ENCODE assay signal across 33 cellular contexts in the genomic region with DNA sequence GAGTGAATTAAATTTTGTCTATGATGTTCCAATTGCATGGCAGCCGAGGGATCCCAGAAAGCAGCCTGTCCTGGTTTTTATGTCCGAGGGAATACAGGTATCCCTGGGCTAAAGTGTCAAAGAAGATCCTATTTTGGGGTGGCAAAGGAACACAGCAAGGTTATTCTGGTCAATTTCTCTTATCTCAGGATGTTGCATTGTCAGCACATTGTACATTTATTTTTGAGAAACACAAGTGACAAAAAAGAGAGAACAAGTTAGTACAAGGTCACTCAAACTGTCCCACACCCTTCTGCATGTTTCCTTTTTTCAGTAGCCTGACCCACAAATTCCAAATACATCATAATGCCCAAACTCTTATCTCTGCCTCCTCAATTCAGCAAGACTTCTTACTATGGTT. TPM values are rescaled to one million over a fixed set of nuclear protein-coding genes. Genes with fewer than 3 reads are reported as not detected.
"Had no signal": no experiment of that assay in that cellular context is flagged by ENCODE, and none has a peak within 500 bp of the region (broad histone marks: within the 10 kb centered on the region; RNA-seq: fewer than 3 reads in every experiment).

No MANE protein-coding gene starts in this region.

- H3K4me1 ChIP-seq: breast epithelium, SJCRH30 had no signal

- H3K4me2 ChIP-seq: KMS-11 had no signal

- H3K27me3 Mint-ChIP-seq: activated B cell treated with CpG ODN at 0.5 μM for 24 hours; activated CD4-positive, alpha-beta memory T cell treated with anti-CD3 and anti-CD28 coated beads for 36 hours; activated naive CD4-positive, alpha-beta T cell treated with anti-CD3 and anti-CD28 coated beads, Interleukin-2, amount 10 ng/mL, durations not matched to agents 7 days and 5 days; activated naive CD8-positive, alpha-beta T cell; activated naive CD8-positive, alpha-beta T cell treated with anti-CD3 and anti-CD28 coated beads, Interleukin-2, amount 50 U/mL, for 24 hours had no signal

- H3K9me3 ChIP-seq: breast epithelium, SJCRH30 had no signal

- H3K4me1 Mint-ChIP-seq: activated B cell treated with CpG ODN at 0.5 μM for 24 hours; activated naive CD4-positive, alpha-beta T cell treated with anti-CD3 and anti-CD28 coated beads, Interleukin-2, amount 10 ng/mL, durations not matched to agents 7 days and 5 days; activated naive CD8-positive, alpha-beta T cell treated with anti-CD3 and anti-CD28 coated beads, Interleukin-2, amount 50 U/mL, for 24 hours had no signal

- H3K36me3 ChIP-seq: breast epithelium, SJCRH30 had no signal

- DNase-seq: activated B cell treated with CpG ODN at 0.5 μM for 24 hours; activated CD4-positive, alpha-beta memory T cell treated with anti-CD3 and anti-CD28 coated beads for 36 hours; activated CD4-positive, alpha-beta T cell treated with anti-CD3 and anti-CD28 coated beads for 4 hours; activated CD4-positive, alpha-beta T cell treated with anti-CD3 and anti-CD28 coated beads, Interleukin-2, amount 50 U/mL, for 1 hour; activated CD4-positive, CD25-positive, alpha-beta regulatory T cell treated with anti-CD3 and anti-CD28 coated beads, Interleukin-2, amount 50 U/mL, for 72 hours; activated CD8-positive, alpha-beta memory T cell treated with anti-CD3 and anti-CD28 coated beads, Interleukin-2, amount 50 U/mL, for 4 hours; activated effector memory CD4-positive, alpha-beta T cell treated with Interleukin-2 at 50 U/mL for 16 hours; activated naive CD4-positive, alpha-beta T cell treated with anti-CD3 and anti-CD28 coated beads, Interleukin-2, amount 10 ng/mL, durations not matched to agents 7 days and 5 days; activated naive CD8-positive, alpha-beta T cell treated with anti-CD3 and anti-CD28 coated beads, Interleukin-2, amount 50 U/mL, for 24 hours; activated T-cell treated with anti-CD3 and anti-CD28 coated beads for 4 hours; activated T-cell treated with anti-CD3 and anti-CD28 coated beads, Interleukin-2, amount 50 U/mL, for 4 hours; aorta; cerebellar nuclear complex; NCI-H1092 treated with DMSO at 0.1 percent for 48 hours; NCI-H1417; NCI-H146; NCI-H187; NCI-H2029 treated with DMSO at 0.1 percent for 48 hours; NCI-H2107; NCI-H2171; NCI-H510A; NCI-H526; NCI-H748 treated with DMSO at 0.1 percent for 48 hours; SHP77; SJCRH30; T1000 had no signal

- H3K27ac Mint-ChIP-seq: activated B cell treated with CpG ODN at 0.5 μM for 24 hours; activated CD4-positive, alpha-beta memory T cell treated with anti-CD3 and anti-CD28 coated beads for 36 hours; activated naive CD4-positive, alpha-beta T cell treated with anti-CD3 and anti-CD28 coated beads, Interleukin-2, amount 10 ng/mL, durations not matched to agents 7 days and 5 days; activated naive CD8-positive, alpha-beta T cell; activated naive CD8-positive, alpha-beta T cell treated with anti-CD3 and anti-CD28 coated beads, Interleukin-2, amount 50 U/mL, for 24 hours; activated T-helper 1 cell treated with anti-CD3 and anti-CD28 coated beads, Interleukin-12 subunit alpha, Interleukin-12 subunit beta, Interleukin-2, Interleukin-4 antibody, amounts not matched to agents 30 ng/mL and 10 ng/mL and 1 ng/mL, durations not matched to agents 14 hours and 24 hours and 36 hours had no signal

- ATAC-seq: activated naive CD8-positive, alpha-beta T cell treated with anti-CD3 and anti-CD28 coated beads, Interleukin-2, amount 50 U/mL, for 24 hours; activated T-cell treated with anti-CD3 and anti-CD28 coated beads, Interleukin-2, amount 50 U/mL, for 4 hours had no signal

- H3K4me3 Mint-ChIP-seq: activated B cell treated with CpG ODN at 0.5 μM for 24 hours; activated CD4-positive, alpha-beta memory T cell treated with anti-CD3 and anti-CD28 coated beads for 36 hours; activated naive CD4-positive, alpha-beta T cell treated with anti-CD3 and anti-CD28 coated beads, Interleukin-2, amount 10 ng/mL, durations not matched to agents 7 days and 5 days; activated naive CD8-positive, alpha-beta T cell; activated naive CD8-positive, alpha-beta T cell treated with anti-CD3 and anti-CD28 coated beads, Interleukin-2, amount 50 U/mL, for 24 hours; activated T-cell treated with anti-CD3 and anti-CD28 coated beads, Interleukin-2, amount 50 U/mL, for 4 hours; activated T-helper 1 cell treated with anti-CD3 and anti-CD28 coated beads, Interleukin-12 subunit alpha, Interleukin-12 subunit beta, Interleukin-2, Interleukin-4 antibody, amounts not matched to agents 30 ng/mL and 10 ng/mL and 1 ng/mL, durations not matched to agents 14 hours and 24 hours and 36 hours had no signal

- H3K27ac ChIP-seq: breast epithelium, KMS-11, SJCRH30, SK-N-MC had no signal

- H3K9me3 Mint-ChIP-seq: activated B cell treated with CpG ODN at 0.5 μM for 24 hours; activated CD4-positive, alpha-beta memory T cell treated with anti-CD3 and anti-CD28 coated beads for 36 hours; activated naive CD4-positive, alpha-beta T cell treated with anti-CD3 and anti-CD28 coated beads, Interleukin-2, amount 10 ng/mL, durations not matched to agents 7 days and 5 days; activated T-helper 1 cell treated with anti-CD3 and anti-CD28 coated beads, Interleukin-12 subunit alpha, Interleukin-12 subunit beta, Interleukin-2, Interleukin-4 antibody, amounts not matched to agents 30 ng/mL and 10 ng/mL and 1 ng/mL, durations not matched to agents 14 hours and 24 hours and 36 hours had no signal

- H3K27me3 ChIP-seq: breast epithelium, SJCRH30 had no signal

- H3K4me3 ChIP-seq: breast epithelium, SJCRH30, SK-N-MC had no signal

RNA-seq across cellular contexts. Expression of a gene that starts 17.7 kb away (rescaled TPM):
- total RNA-seq: activated B cell treated with CpG ODN at 0.5 μM for 24 hours; activated T-helper 1 cell treated with anti-CD3 and anti-CD28 coated beads, Interleukin-12 subunit alpha, Interleukin-12 subunit beta, Interleukin-2, Interleukin-4 antibody, amounts not matched to agents 30 ng/mL and 10 ng/mL and 1 ng/mL, durations not matched to agents 14 hours and 24 hours and 36 hours; M059J; RPMI7951; SJCRH30 had no signal
